Comparison of ENCODE assay signal across 19 cellular contexts in genomic region chr2:9298583-9298982, GRCh38.
"Had no signal": no experiment of that assay in that cellular context is flagged by ENCODE, and none has a peak within 500 bp of the region (broad histone marks: within the 10 kb centered on the region; RNA-seq: fewer than 3 reads in every experiment).

No MANE protein-coding gene starts in this region.

- H3K27ac ChIP-seq: adrenal gland, thyroid gland, VCaP had no signal

- H3K27me3 ChIP-seq: adrenal gland, thyroid gland had no signal

- H3K9me3 ChIP-seq: adrenal gland, thyroid gland had no signal

- H3K4me3 Mint-ChIP-seq: activated CD4-positive, alpha-beta T cell treated with anti-CD3 and anti-CD28 coated beads, Interleukin-2, amount 10 ng/mL, durations not matched to agents 7 days and 5 days; activated CD8-positive, alpha-beta T cell treated with anti-CD3 and anti-CD28 coated beads, Interleukin-2, amount 10 ng/mL, durations not matched to agents 7 days and 5 days; activated naive CD8-positive, alpha-beta T cell; memory B cell; nephron; T-cell; T-helper 2 cell treated with Interferon-gamma antibody and Interleukin-4, amounts not matched to agents 5 μg/mL and 100 μg/mL, for 36 hours had no signal

- H3K27me3 Mint-ChIP-seq: activated CD4-positive, alpha-beta T cell treated with anti-CD3 and anti-CD28 coated beads, Interleukin-2, amount 10 ng/mL, durations not matched to agents 7 days and 5 days had no signal

- DNase-seq: activated CD4-positive, alpha-beta T cell treated with anti-CD3 and anti-CD28 coated beads, Interleukin-2, amount 10 ng/mL, durations not matched to agents 7 days and 5 days; activated CD8-positive, alpha-beta T cell treated with anti-CD3 and anti-CD28 coated beads, Interleukin-2, amount 10 ng/mL, durations not matched to agents 7 days and 5 days; activated T-cell treated with anti-CD3 and anti-CD28 coated beads, Interleukin-2, amount 50 U/mL, for 1 hour; adrenal gland; effector CD4-positive, alpha-beta T cell; left cardiac atrium; stimulated activated CD4-positive, alpha-beta T cell treated with anti-CD3 and anti-CD28 coated beads, Interleukin-4, amount 100 ng/mL, for 24 hours; stimulated activated naive CD4-positive, alpha-beta T cell treated with Interleukin-2 at 50 U/mL for 16 hours; T-cell; thyroid gland had no signal

- H3K36me3 Mint-ChIP-seq: activated naive CD8-positive, alpha-beta T cell; memory B cell; T-cell had no signal

- FAIRE-seq: endometrium, frontal cortex, islet of Langerhans had no signal

- H3K4me1 ChIP-seq: adrenal gland had no signal

- H3K9me3 Mint-ChIP-seq: activated CD4-positive, alpha-beta T cell treated with anti-CD3 and anti-CD28 coated beads, Interleukin-2, amount 10 ng/mL, durations not matched to agents 7 days and 5 days; memory B cell; nephron; T-cell; T-helper 2 cell treated with Interferon-gamma antibody and Interleukin-4, amounts not matched to agents 5 μg/mL and 100 μg/mL, for 36 hours had no signal

- H3K36me3 ChIP-seq: thyroid gland had no signal

- H3K4me1 Mint-ChIP-seq: activated CD4-positive, alpha-beta T cell treated with anti-CD3 and anti-CD28 coated beads, Interleukin-2, amount 10 ng/mL, durations not matched to agents 7 days and 5 days; memory B cell; T-cell had no signal

- H3K27ac Mint-ChIP-seq: activated CD4-positive, alpha-beta T cell treated with anti-CD3 and anti-CD28 coated beads, Interleukin-2, amount 10 ng/mL, durations not matched to agents 7 days and 5 days; activated CD8-positive, alpha-beta T cell treated with anti-CD3 and anti-CD28 coated beads, Interleukin-2, amount 10 ng/mL, durations not matched to agents 7 days and 5 days; activated naive CD8-positive, alpha-beta T cell; memory B cell; T-cell; T-helper 2 cell treated with Interferon-gamma antibody and Interleukin-4, amounts not matched to agents 5 μg/mL and 100 μg/mL, for 36 hours had no signal

- ATAC-seq: activated CD4-positive, CD25-positive, alpha-beta regulatory T cell treated with anti-CD3 and anti-CD28 coated beads, Interleukin-2, amount 50 U/mL, for 24 hours; activated CD8-positive, alpha-beta T cell treated with anti-CD3 and anti-CD28 coated beads, Interleukin-2, amount 10 ng/mL, durations not matched to agents 7 days and 5 days; left cardiac atrium; T-cell had no signal

- H3K4me3 ChIP-seq: adrenal gland, thyroid gland had no signal
